7 cellular contexts compared by ENCODE assay signal in the genomic region with DNA sequence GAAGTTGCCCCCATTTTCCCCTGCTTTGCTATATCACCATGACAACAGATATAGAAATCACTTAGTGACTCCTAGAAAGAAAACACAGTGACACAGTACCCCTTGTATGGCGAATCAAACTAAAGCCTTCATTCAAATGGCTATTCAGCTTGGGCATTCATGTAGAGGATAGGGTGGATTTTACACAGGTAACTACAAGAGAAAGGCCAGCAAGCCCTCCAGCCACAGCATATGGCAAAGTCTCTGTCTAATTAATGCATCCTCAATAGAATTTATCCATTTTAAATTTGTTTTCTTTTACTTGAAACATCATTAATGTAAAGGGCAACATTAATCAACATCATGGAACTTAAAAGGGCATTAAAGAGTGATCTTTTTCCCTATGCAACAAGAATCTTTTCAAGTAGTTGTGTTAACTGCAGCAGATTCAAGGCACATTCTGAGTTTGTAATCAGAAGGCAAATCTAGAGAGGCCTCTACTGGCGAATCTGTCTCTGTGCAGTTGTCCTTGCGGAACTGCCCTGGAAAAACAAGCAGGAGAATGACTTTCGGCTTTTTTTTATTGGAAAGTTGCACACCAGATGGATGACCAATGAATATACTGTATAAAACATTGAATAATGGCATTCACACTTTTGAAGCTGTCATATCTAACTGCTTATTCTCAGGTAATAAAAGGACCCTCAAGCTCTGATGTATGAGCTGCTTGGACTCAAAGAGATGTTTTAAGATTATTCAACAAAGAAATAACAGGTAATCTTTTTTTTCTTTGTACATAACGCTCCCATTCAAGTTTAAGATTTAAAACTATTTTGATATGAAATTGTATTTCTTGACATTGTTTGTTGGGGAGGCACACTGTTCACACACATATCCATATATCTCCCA.
A peak's percentile ranks its signal among the peaks of the same experiment; 100 is the strongest.
DNase-seq lines count a peak whose midpoint lies in the region; ATAC-seq and TF ChIP-seq lines count a peak whose summit lies in the region.

No MANE protein-coding gene starts in this region.

- H3K27me3 ChIP-seq in ascending aorta, result no peaks in the 10 kb centered on the region

- no peaks in the 10 kb centered on the region for H3K36me3 ChIP-seq in ascending aorta

- peak; percentile 42 for TF ChIP-seq CTCF in GM10266 (IDR thresholded peaks at IDR 0.05; ENCODE audit: control insufficient read depth, insufficient read depth, low read depth, missing control alignments)
- peak in 2 of 3 experiments; percentile 27 to 63 for TF ChIP-seq CTCF in ascending aorta (IDR thresholded peaks at IDR 0.05)

- no peaks in the 10 kb centered on the region for H3K4me1 ChIP-seq in ascending aorta

- no peak overlapping the region for H3K4me3 ChIP-seq in ascending aorta

- intact Hi-C loops in ascending aorta (cut with DNase I), result loop anchor here (10.0 kb wide), 1 partner anchor 681 kb away; no protein-coding TSS in a partner anchor
- intact Hi-C loops in posterior vena cava (cut with DNase I), result no loop called here

- no peak for ATAC-seq in GM18517 (IDR thresholded peaks at IDR 0.05; ENCODE audit: unreplicated experiment)

- H3K9me3 ChIP-seq in ascending aorta, result no peaks in the 10 kb centered on the region

- DNase-seq in GM10266 (ENCODE audit: extremely low spot score) (no peak), NAMALWA (ENCODE audit: low spot score) (peak; percentile 39), ascending aorta (ENCODE audit: low spot score in 2 of 2) (no peak), kidney tubule cell (ENCODE audit: low spot score) (peak; percentile 61), posterior vena cava (ENCODE audit: low spot score) (no peak)
- DNase-seq in activated naive CD4-positive, alpha-beta T cell treated with Interleukin-2 at 50 U/mL for 16 hours, result no peak

- no peak overlapping the region for H3K27ac ChIP-seq in ascending aorta

Comparison
In these comparisons a context has a peak if more than half of its experiments do, and no peak if none do; other contexts are left out.
1. DNase-seq: peak in NAMALWA (single experiment) and kidney tubule cell (single experiment); none in GM10266 (single experiment), ascending aorta (0 of 2), activated naive CD4-positive, alpha-beta T cell treated with Interleukin-2 at 50 U/mL for 16 hours (single experiment) and posterior vena cava (single experiment).